2 cellular contexts compared by ENCODE assay signal in genomic region chr15:90043611-90044010, GRCh38.
A peak's percentile ranks its signal among the peaks of the same experiment; 100 is the strongest.
TF ChIP-seq lines count a peak whose summit lies in the region.

No MANE protein-coding gene starts in this region.

TF ChIP-seq in HEK293, 187 proteins besides CTCF, POLR2A, EP300 and RAD21:
- peak; percentile 95 for TF ChIP-seq PRDM1 (tag by site-specific recombination; IDR thresholded peaks at IDR 0.05)
- TF ChIP-seq ZBTB26 (tag by site-specific recombination; optimal IDR thresholded peaks at IDR 0.05): no peak
- peak; percentile 56; the same call in 1 of the 2 replicates for TF ChIP-seq ZNF366 (tag by site-specific recombination; conservative IDR thresholded peaks at IDR 0.05)
- TF ChIP-seq ZNF140 (tag by site-specific recombination; IDR thresholded peaks at IDR 0.05): no peak

TF ChIP-seq in K562, 482 proteins besides CTCF, POLR2A, EP300 and RAD21:
- TF ChIP-seq ZBTB33 (CRISPR knock-in tag; IDR thresholded peaks at IDR 0.05) (no peak), PKNOX1 (IDR thresholded peaks at IDR 0.05) (0 out of 2 replicates have a peak, but pooled peaks have one; percentile 15), NKRF (IDR thresholded peaks at IDR 0.05; ENCODE audit: borderline replicate concordance) (no peak)
- TF ChIP-seq, protein P1, sequence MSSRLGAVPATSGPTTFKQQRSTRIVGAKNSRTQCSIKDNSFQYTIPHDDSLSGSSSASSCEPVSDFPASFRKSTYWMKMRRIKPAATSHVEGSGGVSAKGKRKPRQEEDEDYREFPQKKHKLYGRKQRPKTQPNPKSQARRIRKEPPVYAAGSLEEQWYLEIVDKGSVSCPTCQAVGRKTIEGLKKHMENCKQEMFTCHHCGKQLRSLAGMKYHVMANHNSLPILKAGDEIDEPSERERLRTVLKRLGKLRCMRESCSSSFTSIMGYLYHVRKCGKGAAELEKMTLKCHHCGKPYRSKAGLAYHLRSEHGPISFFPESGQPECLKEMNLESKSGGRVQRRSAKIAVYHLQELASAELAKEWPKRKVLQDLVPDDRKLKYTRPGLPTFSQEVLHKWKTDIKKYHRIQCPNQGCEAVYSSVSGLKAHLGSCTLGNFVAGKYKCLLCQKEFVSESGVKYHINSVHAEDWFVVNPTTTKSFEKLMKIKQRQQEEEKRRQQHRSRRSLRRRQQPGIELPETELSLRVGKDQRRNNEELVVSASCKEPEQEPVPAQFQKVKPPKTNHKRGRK (tag; IDR thresholded peaks at IDR 0.05): peak; percentile 57; the same call in 1 of the 2 replicates
TF ChIP-seq in K562: peak in this region for 2.
